Comparison of ENCODE assay signal across 8 cellular contexts in genomic region chr1:185813401-185813979, GRCh38.
DNase-seq lines count a peak whose midpoint lies in the region; ATAC-seq, FAIRE-seq and TF ChIP-seq lines count a peak whose summit lies in the region.

No MANE protein-coding gene starts in this region.

- TF ChIP-seq CTCF in WI38 (IDR thresholded peaks at IDR 0.05; ENCODE audit: low read depth, low read length) (peak; percentile 27; the same call in 1 of the 2 replicates), keratinocyte (optimal IDR thresholded peaks at IDR 0.05 in 1 of 3, IDR thresholded peaks at IDR 0.05 in 1 of 3, conservative IDR thresholded peaks at IDR 0.05 in 1 of 3; ENCODE audit: extremely low read depth in 1 of 3, insufficient read depth in 2 of 3, low read length in 3 of 3) (peak in 2 of 3 experiments; percentile 44 to 51)

- peak; percentile 27 for DNase-seq in DMS153 (lab: John Stamatoyannopoulos, UW)
- DNase-seq in NCI-H2029 (lab: John Stamatoyannopoulos, UW) = peak; percentile 13
- DNase-seq in keratinocyte (ENCODE audit: low read depth, low spot score) = peak; percentile 7
- DNase-seq in activated gamma-delta T cell (lab: John Stamatoyannopoulos, UW) = no peak
- DNase-seq in NK-92 (lab: John Stamatoyannopoulos, UW; ENCODE audit: unreplicated experiment) = no peak

- no peaks in the 10 kb centered on the region for H3K9me1 ChIP-seq in keratinocyte (ENCODE audit: control insufficient read depth, extremely low read depth, insufficient read depth, low read length)

- H3K27ac ChIP-seq in keratinocyte (ENCODE audit: control insufficient read depth, insufficient read depth, low read length) = no peak overlapping the region

- dilution Hi-C loops in keratinocyte (cut with MboI; ENCODE audit: extremely low pct_ligation_motif_present, low sequenced_read_pairs) = loop anchor here (25.0 kb wide), 1 partner anchor 349 kb away; no protein-coding TSS in a partner anchor

- no peak overlapping the region for H3K9ac ChIP-seq in keratinocyte (ENCODE audit: control insufficient read depth, extremely low read depth, insufficient read depth, low read length)

- no peaks in the 10 kb centered on the region for H3K4me1 ChIP-seq in keratinocyte (ENCODE audit: control insufficient read depth, extremely low read depth, insufficient read depth, low read length)

- no peaks in the 10 kb centered on the region for H4K20me1 ChIP-seq in keratinocyte (ENCODE audit: control insufficient read depth, extremely low read depth, insufficient read depth, low read length)

- no peaks in the 10 kb centered on the region for H3K79me2 ChIP-seq in keratinocyte (ENCODE audit: control insufficient read depth, insufficient read depth, low read length)

- H3K36me3 ChIP-seq in keratinocyte (ENCODE audit: control insufficient read depth in 2 of 2, extremely low read depth in 1 of 2, insufficient read depth in 2 of 2, low read length in 2 of 2) = no peaks in the 10 kb centered on the region

- H3K4me2 ChIP-seq in keratinocyte (ENCODE audit: control insufficient read depth, extremely low read depth, insufficient read depth, low read depth, low read length) = no peak overlapping the region

- peak; percentile 67 for ATAC-seq in GM21576 (IDR thresholded peaks at IDR 0.05; ENCODE audit: unreplicated experiment)
- ATAC-seq in GM19324 (IDR thresholded peaks at IDR 0.05; ENCODE audit: low FRiP score, unreplicated experiment) = no peak

- no peaks in the 10 kb centered on the region for H3K9me3 ChIP-seq in keratinocyte (ENCODE audit: control insufficient read depth, low read depth, low read length)

- no peaks in the 10 kb centered on the region for H3K27me3 ChIP-seq in keratinocyte (ENCODE audit: control insufficient read depth, extremely low read depth, insufficient read depth, low read length)

- H2AFZ ChIP-seq in keratinocyte (ENCODE audit: control insufficient read depth, low read length) = no peak overlapping the region

- no peak overlapping the region for H3K4me3 ChIP-seq in WI38 (ENCODE audit: low read depth, low read length)
- no peak overlapping the region for H3K4me3 ChIP-seq in keratinocyte (ENCODE audit: control insufficient read depth in 2 of 3, extremely low read depth in 1 of 3, insufficient read depth in 2 of 3, low read depth in 1 of 3, low read length in 3 of 3)

- FAIRE-seq in keratinocyte (lab: Jason Lieb, UNC) = no peak

Comparison
In these comparisons a context has a peak if more than half of its experiments do, and no peak if none do; other contexts are left out.
1. DNase-seq: peak in DMS153 (single experiment), NCI-H2029 (single experiment) and keratinocyte (single experiment); none in activated gamma-delta T cell (single experiment) and NK-92 (single experiment).